27 cellular contexts compared by ENCODE assay signal in genomic region chr3:190697502-190697830, GRCh38.
A peak's percentile ranks its signal among the peaks of the same experiment; 100 is the strongest.
DNase-seq lines count a peak whose midpoint lies in the region; ATAC-seq and TF ChIP-seq lines count a peak whose summit lies in the region.
"Had no signal": no experiment of that assay in that cellular context is flagged by ENCODE, and none has a peak within 500 bp of the region (broad histone marks: within the 10 kb centered on the region; RNA-seq: fewer than 3 reads in every experiment).

No MANE protein-coding gene starts in this region.

- TF ChIP-seq CTCF in Panc1 (IDR thresholded peaks at IDR 0.05) (peak; percentile 28; the same call in 1 of the 2 replicates), fibroblast of mammary gland (conservative IDR thresholded peaks at IDR 0.05; ENCODE audit: control insufficient read depth, insufficient read depth, low read depth, low read length) (no peak), type B pancreatic cell (conservative IDR thresholded peaks at IDR 0.05) (peak; percentile 8)

- no peak for ATAC-seq in Panc1
- ATAC-seq: activated T-cell treated with anti-CD3 and anti-CD28 coated beads, Interleukin-2, amount 50 U/mL, for 4 hours; esophagus mucosa; HepG2; left ventricle myocardium superior; stimulated activated naive B cell treated with anti-CD40 and anti-IgM and Interleukin-4, amounts not matched to agents 10 μg/mL and 1 μg/mL and 100 μg/mL, for 72 hours; T-cell had no signal

- no peaks in the 10 kb centered on the region for H3K36me3 Mint-ChIP-seq in activated naive CD4-positive, alpha-beta T cell treated with anti-CD3 and anti-CD28 coated beads, Interleukin-2, amount 50 U/mL, for 24 hours
- H3K36me3 Mint-ChIP-seq in type B pancreatic cell, result no peaks in the 10 kb centered on the region
- H3K36me3 Mint-ChIP-seq: stimulated activated naive B cell treated with anti-CD40 and anti-IgM and Interleukin-4, amounts not matched to agents 10 μg/mL and 1 μg/mL and 100 μg/mL, for 72 hours; T-cell had no signal

- no peaks in the 10 kb centered on the region for H3K9me3 Mint-ChIP-seq in activated naive CD4-positive, alpha-beta T cell treated with anti-CD3 and anti-CD28 coated beads, Interleukin-2, amount 50 U/mL, for 24 hours
- H3K9me3 Mint-ChIP-seq in type B pancreatic cell, result peaks cover 3% of the 10 kb centered on the region
- H3K9me3 Mint-ChIP-seq: activated CD4-positive, alpha-beta T cell treated with anti-CD3 and anti-CD28 coated beads, Interleukin-2, amount 10 ng/mL, durations not matched to agents 7 days and 5 days; activated T-cell treated with anti-CD3 and anti-CD28 coated beads, Interleukin-2, amount 50 U/mL, for 4 hours; endodermal cell; stimulated activated naive B cell treated with anti-CD40 and anti-IgM and Interleukin-4, amounts not matched to agents 10 μg/mL and 1 μg/mL and 100 μg/mL, for 72 hours; T-cell had no signal

- no peaks in the 10 kb centered on the region for H3K4me1 ChIP-seq in Panc1 (ENCODE audit: control insufficient read depth, insufficient read depth, low read length)
- H3K4me1 ChIP-seq: SJCRH30 had no signal

- BruUV-seq in Panc1 (replicated peaks; lab: Mats Ljungman, UMichigan), result no TSS peak

- H3K36me3 ChIP-seq in Panc1 (ENCODE audit: control insufficient read depth, insufficient read depth, low read length), result no peaks in the 10 kb centered on the region
- H3K36me3 ChIP-seq: SJCRH30 had no signal

- no peak overlapping the region for H3K4me3 Mint-ChIP-seq in activated naive CD4-positive, alpha-beta T cell treated with anti-CD3 and anti-CD28 coated beads, Interleukin-2, amount 50 U/mL, for 24 hours
- H3K4me3 Mint-ChIP-seq in type B pancreatic cell, result no peak overlapping the region
- H3K4me3 Mint-ChIP-seq: activated CD4-positive, alpha-beta T cell treated with anti-CD3 and anti-CD28 coated beads, Interleukin-2, amount 10 ng/mL, durations not matched to agents 7 days and 5 days; activated T-cell treated with anti-CD3 and anti-CD28 coated beads, Interleukin-2, amount 50 U/mL, for 4 hours; dendritic cell treated with granulocyte-macrophage colony-stimulating factor and Interleukin-4, amounts not matched to agents 40 ng/mL and 50 ng/mL, for 4 days; endodermal cell; stimulated activated naive B cell treated with anti-CD40 and anti-IgM and Interleukin-4, amounts not matched to agents 10 μg/mL and 1 μg/mL and 100 μg/mL, for 72 hours; T-cell had no signal

- no peaks in the 10 kb centered on the region for H3K27me3 ChIP-seq in Panc1 (ENCODE audit: control insufficient read depth, insufficient read depth, low read length)
- H3K27me3 ChIP-seq: foreskin keratinocyte, SJCRH30 had no signal

- no peaks in the 10 kb centered on the region for H3K9me3 ChIP-seq in Panc1 (ENCODE audit: control insufficient read depth, insufficient read depth, low read depth, low read length)
- H3K9me3 ChIP-seq: SJCRH30 had no signal

- H3K4me3 ChIP-seq in Panc1 (ENCODE audit: low read depth in 2 of 2, low read length in 2 of 2) (no peak overlapping the region), fibroblast of mammary gland (ENCODE audit: control insufficient read depth, low read depth, low read length) (peak overlapping the region; percentile 27)
- H3K4me3 ChIP-seq: GM12878, SJCRH30 had no signal

- in situ Hi-C loops in Panc1 (cut with HindIII; ENCODE audit: low pct_unique_long_range_greater_than_20kb, low sequenced_read_pairs), result no loop called here

- peaks cover 8% of the 10 kb centered on the region for H3K27me3 Mint-ChIP-seq in activated naive CD4-positive, alpha-beta T cell treated with anti-CD3 and anti-CD28 coated beads, Interleukin-2, amount 50 U/mL, for 24 hours
- H3K27me3 Mint-ChIP-seq in type B pancreatic cell, result no peaks in the 10 kb centered on the region

- intact Hi-C loops in Panc1 (cut with micrococcal nuclease; ENCODE audit: unreplicated experiment), result loop anchor here (10.0 kb wide), 3 partner anchors 183 to 473 kb away; partner anchors contain the start of genes CLDN16 and IL1RAP

- no peak overlapping the region for H3K27ac ChIP-seq in Panc1 (ENCODE audit: low read length)
- no peak overlapping the region for H3K27ac ChIP-seq in substantia nigra (ENCODE audit: low read depth, low read length, poor library complexity, severe bottlenecking)
- H3K27ac ChIP-seq: foreskin keratinocyte, SJCRH30 had no signal

- no peaks in the 10 kb centered on the region for H3K4me1 Mint-ChIP-seq in activated naive CD4-positive, alpha-beta T cell treated with anti-CD3 and anti-CD28 coated beads, Interleukin-2, amount 50 U/mL, for 24 hours
- peaks cover 18% of the 10 kb centered on the region for H3K4me1 Mint-ChIP-seq in type B pancreatic cell (ENCODE audit: unreplicated experiment)
- H3K4me1 Mint-ChIP-seq: activated CD4-positive, alpha-beta T cell treated with anti-CD3 and anti-CD28 coated beads, Interleukin-2, amount 10 ng/mL, durations not matched to agents 7 days and 5 days; T-cell had no signal

- DNase-seq in activated naive CD4-positive, alpha-beta T cell treated with anti-CD3 and anti-CD28 coated beads, Interleukin-2, amount 50 U/mL, for 16 hours, result no peak
- DNase-seq in Panc1 (ENCODE audit: low read depth, low spot score) (no peak), fibroblast of mammary gland (ENCODE audit: low read depth) (no peak), type B pancreatic cell (ENCODE audit: extremely low spot score, unreplicated experiment) (no peak), HuH-7.5 (ENCODE audit: low spot score) (no peak), substantia nigra (lab: John Stamatoyannopoulos, UW) (no peak), HPDE6-E6E7 (ENCODE audit: extremely low spot score) (no peak)
- DNase-seq: activated gamma-delta T cell; activated T-cell treated with anti-CD3 and anti-CD28 coated beads, Interleukin-2, amount 50 U/mL, for 4 hours; central memory CD4-positive, alpha-beta T cell; endodermal cell; H7; kidney; left ventricle myocardium superior; NCI-H1436; NCI-H2081; NCI-H2227 treated with DMSO at 0.1 percent for 48 hours; stimulated activated naive B cell treated with anti-CD40 and anti-IgM and Interleukin-4, amounts not matched to agents 10 μg/mL and 1 μg/mL and 100 μg/mL, for 72 hours; T-cell had no signal

- POLR2A ChIA-PET in Panc1 (lab: Charles Lee), result interaction anchor here (0.6 kb wide), 1 partner anchor 1437 kb away, joined by 3 read pairs; no protein-coding TSS in a partner anchor

- H3K27ac Mint-ChIP-seq in activated naive CD4-positive, alpha-beta T cell treated with anti-CD3 and anti-CD28 coated beads, Interleukin-2, amount 50 U/mL, for 24 hours, result peak overlapping the region; percentile 52
- no peak overlapping the region for H3K27ac Mint-ChIP-seq in type B pancreatic cell
- H3K27ac Mint-ChIP-seq: activated CD4-positive, alpha-beta T cell treated with anti-CD3 and anti-CD28 coated beads, Interleukin-2, amount 10 ng/mL, durations not matched to agents 7 days and 5 days; dendritic cell treated with granulocyte-macrophage colony-stimulating factor and Interleukin-4, amounts not matched to agents 40 ng/mL and 50 ng/mL, for 4 days; endodermal cell; stimulated activated naive B cell treated with anti-CD40 and anti-IgM and Interleukin-4, amounts not matched to agents 10 μg/mL and 1 μg/mL and 100 μg/mL, for 72 hours; T-cell had no signal

- CTCF ChIA-PET in Panc1 (lab: Charles Lee), result interaction anchor here (0.7 kb wide), 2 partner anchors 164 to 254 kb away, joined by 3 to 4 read pairs; no protein-coding TSS in a partner anchor
